1 cellular context compared by ENCODE assay signal in genomic region chr17:32484041-32484461, GRCh38.
TF ChIP-seq lines count a peak whose summit lies in the region.

No MANE protein-coding gene starts in this region.

TF ChIP-seq in HepG2, 621 proteins besides CTCF, POLR2A, EP300 and RAD21 (continued from another document):
- no peak for TF ChIP-seq AKAP8 (CRISPR knock-in tag; IDR thresholded peaks at IDR 0.05)
- peak; percentile 48 for TF ChIP-seq POLR2G (IDR thresholded peaks at IDR 0.05; ENCODE audit: low read depth, low read length)
